In the genomic region with DNA sequence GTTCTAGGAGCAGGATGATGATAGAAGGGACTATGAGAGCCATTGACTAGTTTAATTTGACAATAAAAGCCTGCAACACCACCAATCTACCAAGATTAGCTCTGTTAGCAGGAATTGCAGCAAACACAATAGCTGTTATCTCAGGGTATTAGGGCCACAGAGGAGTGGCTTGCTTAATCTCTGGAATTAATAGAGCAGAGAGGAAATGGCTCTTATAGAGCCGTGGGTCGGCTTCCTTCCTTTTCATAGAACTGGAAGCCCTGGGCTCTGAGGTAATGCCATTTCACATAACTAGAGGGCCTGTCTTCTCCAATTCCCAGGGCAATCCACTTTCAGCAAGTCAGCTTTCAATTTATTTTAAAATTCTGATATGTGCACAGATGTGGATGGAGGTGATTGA, we compare ENCODE assay signal across 2 cellular contexts.
TF ChIP-seq lines count a peak whose summit lies in the region.

No MANE protein-coding gene starts in this region.

TF ChIP-seq in HepG2, 621 proteins besides CTCF, POLR2A, EP300 and RAD21:
- TF ChIP-seq MYC (CRISPR knock-in tag; IDR thresholded peaks at IDR 0.05; ENCODE audit: borderline replicate concordance) = no peak
- TF ChIP-seq HIVEP1 (CRISPR knock-in tag; IDR thresholded peaks at IDR 0.05) = no peak
- TF ChIP-seq, protein P1, sequence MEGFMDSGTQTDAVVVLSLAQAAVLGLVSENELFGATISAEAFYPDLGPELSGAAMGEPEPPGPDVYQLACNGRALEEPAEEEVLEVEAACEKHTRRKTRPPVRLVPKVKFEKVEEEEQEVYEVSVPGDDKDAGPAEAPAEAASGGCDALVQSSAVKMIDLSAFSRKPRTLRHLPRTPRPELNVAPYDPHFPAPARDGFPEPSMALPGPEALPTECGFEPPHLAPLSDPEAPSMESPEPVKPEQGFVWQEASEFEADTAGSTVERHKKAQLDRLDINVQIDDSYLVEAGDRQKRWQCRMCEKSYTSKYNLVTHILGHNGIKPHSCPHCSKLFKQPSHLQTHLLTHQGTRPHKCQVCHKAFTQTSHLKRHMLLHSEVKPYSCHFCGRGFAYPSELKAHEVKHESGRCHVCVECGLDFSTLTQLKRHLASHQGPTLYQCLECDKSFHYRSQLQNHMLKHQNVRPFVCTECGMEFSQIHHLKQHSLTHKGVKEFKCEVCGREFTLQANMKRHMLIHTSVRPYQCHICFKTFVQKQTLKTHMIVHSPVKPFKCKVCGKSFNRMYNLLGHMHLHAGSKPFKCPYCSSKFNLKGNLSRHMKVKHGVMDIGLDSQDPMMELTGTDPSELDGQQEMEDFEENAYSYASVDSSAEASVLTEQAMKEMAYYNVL (CRISPR knock-in tag; IDR thresholded peaks at IDR 0.05; ENCODE audit: borderline replicate concordance) = no peak
- TF ChIP-seq, protein P2, sequence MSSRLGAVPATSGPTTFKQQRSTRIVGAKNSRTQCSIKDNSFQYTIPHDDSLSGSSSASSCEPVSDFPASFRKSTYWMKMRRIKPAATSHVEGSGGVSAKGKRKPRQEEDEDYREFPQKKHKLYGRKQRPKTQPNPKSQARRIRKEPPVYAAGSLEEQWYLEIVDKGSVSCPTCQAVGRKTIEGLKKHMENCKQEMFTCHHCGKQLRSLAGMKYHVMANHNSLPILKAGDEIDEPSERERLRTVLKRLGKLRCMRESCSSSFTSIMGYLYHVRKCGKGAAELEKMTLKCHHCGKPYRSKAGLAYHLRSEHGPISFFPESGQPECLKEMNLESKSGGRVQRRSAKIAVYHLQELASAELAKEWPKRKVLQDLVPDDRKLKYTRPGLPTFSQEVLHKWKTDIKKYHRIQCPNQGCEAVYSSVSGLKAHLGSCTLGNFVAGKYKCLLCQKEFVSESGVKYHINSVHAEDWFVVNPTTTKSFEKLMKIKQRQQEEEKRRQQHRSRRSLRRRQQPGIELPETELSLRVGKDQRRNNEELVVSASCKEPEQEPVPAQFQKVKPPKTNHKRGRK (CRISPR knock-in tag; IDR thresholded peaks at IDR 0.05) = no peak
- TF ChIP-seq, protein P3, sequence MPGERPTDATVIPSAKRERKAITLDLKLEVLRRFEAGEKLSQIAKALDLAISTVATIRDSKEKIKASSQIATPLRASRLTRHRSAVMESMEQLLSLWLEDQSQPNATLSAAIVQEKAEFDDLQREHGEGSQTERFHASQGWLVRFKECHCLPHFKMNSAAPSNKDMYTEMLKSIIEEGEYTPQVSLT (CRISPR knock-in tag; IDR thresholded peaks at IDR 0.05; ENCODE audit: borderline replicate concordance, low read depth) = no peak
- TF ChIP-seq MIER2 (CRISPR knock-in tag; IDR thresholded peaks at IDR 0.05) = no peak
- TF ChIP-seq, protein P4, sequence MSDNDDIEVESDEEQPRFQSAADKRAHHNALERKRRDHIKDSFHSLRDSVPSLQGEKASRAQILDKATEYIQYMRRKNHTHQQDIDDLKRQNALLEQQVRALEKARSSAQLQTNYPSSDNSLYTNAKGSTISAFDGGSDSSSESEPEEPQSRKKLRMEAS (IDR thresholded peaks at IDR 0.05) = no peak
- TF ChIP-seq ZC3H13 (CRISPR knock-in tag; IDR thresholded peaks at IDR 0.05) = no peak
- no peak for TF ChIP-seq FLYWCH1 (CRISPR knock-in tag; IDR thresholded peaks at IDR 0.05)
- TF ChIP-seq NCOA1 (CRISPR knock-in tag; IDR thresholded peaks at IDR 0.05) = no peak
- TF ChIP-seq ZNF260 (CRISPR knock-in tag; IDR thresholded peaks at IDR 0.05; ENCODE audit: borderline replicate concordance, low read depth) = no peak
- no peak for TF ChIP-seq ZNF543 (CRISPR knock-in tag; IDR thresholded peaks at IDR 0.05)
- no peak for TF ChIP-seq MTA3 (CRISPR knock-in tag; IDR thresholded peaks at IDR 0.05)
- no peak for TF ChIP-seq GTF3A (CRISPR knock-in tag; conservative IDR thresholded peaks at IDR 0.05)
- no peak for TF ChIP-seq MTF2 (CRISPR knock-in tag; IDR thresholded peaks at IDR 0.05; ENCODE audit: borderline replicate concordance)

TF ChIP-seq in endothelial cell of umbilical vein, 7 proteins besides CTCF, POLR2A, EP300 and RAD21:
- no peak for TF ChIP-seq MYC (IDR thresholded peaks at IDR 0.05; ENCODE audit: low read depth, low read length)
- peak; percentile 50 for TF ChIP-seq GATA2 (IDR thresholded peaks at IDR 0.05; ENCODE audit: insufficient read depth, insufficient read length, low read depth, low read length)
TF ChIP-seq in endothelial cell of umbilical vein: peak in this region for 1.
